12 cellular contexts compared by ENCODE assay signal in the genomic region with DNA sequence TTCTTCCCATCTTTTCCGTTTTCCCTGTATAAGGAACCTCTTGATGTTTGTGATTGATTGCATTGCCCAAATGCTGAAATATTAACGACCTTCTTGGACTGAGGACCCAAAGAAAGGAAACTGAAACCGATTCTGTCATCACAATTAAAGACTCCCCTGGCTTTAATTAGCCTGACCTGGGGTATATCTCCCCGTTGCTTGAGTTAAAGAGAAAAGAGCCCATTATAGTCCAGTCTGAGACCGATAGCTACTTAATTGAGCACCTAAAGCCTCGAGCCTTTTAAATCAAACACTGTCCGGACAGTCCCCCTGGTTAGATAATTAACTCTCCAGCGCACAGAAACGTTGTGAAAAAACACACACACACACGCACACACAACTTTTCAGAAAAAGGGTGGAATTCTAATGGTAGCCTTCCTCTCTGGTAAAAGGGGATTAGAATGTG. TPM values are rescaled to one million over a fixed set of nuclear protein-coding genes. Genes with fewer than 3 reads are reported as not detected.
DNase-seq lines count a peak whose midpoint lies in the region; ATAC-seq and TF ChIP-seq lines count a peak whose summit lies in the region.
"Had no signal": no experiment of that assay in that cellular context is flagged by ENCODE, and none has a peak within 500 bp of the region (broad histone marks: within the 10 kb centered on the region; RNA-seq: fewer than 3 reads in every experiment).

No MANE protein-coding gene starts in this region.

- ATAC-seq in GM18873 (IDR thresholded peaks at IDR 0.05; ENCODE audit: low FRiP score, unreplicated experiment): no peak

- TF ChIP-seq CTCF in AG04450 (IDR thresholded peaks at IDR 0.05; ENCODE audit: low read depth, low read length) (no peak), dorsolateral prefrontal cortex (IDR thresholded peaks at IDR 0.05 in 54 of 56, conservative IDR thresholded peaks at IDR 0.05 in 2 of 56; ENCODE audit: low read depth in 1 of 56, partially characterized antibody in 56 of 56) (no peak), neural cell (IDR thresholded peaks at IDR 0.05; ENCODE audit: poor library complexity, severe bottlenecking) (no peak)

- POLR2A ChIA-PET in AG04450 (lab: Yijun Ruan, JAX): interaction anchor here (1.4 kb wide), 1 partner anchor 8 kb away, joined by 3 read pairs; a partner anchor contains a TSS

- intact Hi-C loops in dorsolateral prefrontal cortex (cut with DNase I): loop anchor here (10.0 kb wide), 2 partner anchors 348 to 618 kb away; no protein-coding TSS in a partner anchor

- peaks cover 78% of the 10 kb centered on the region for H3K79me2 ChIP-seq in neural cell (replicated peaks; ENCODE audit: insufficient read depth, low read length)

- H3K9me2 ChIP-seq in neural cell (ENCODE audit: insufficient read depth, low read length): no peaks in the 10 kb centered on the region

- H3K27me3 ChIP-seq in AG04450 (ENCODE audit: control insufficient read depth, insufficient read depth, low read length) (no peaks in the 10 kb centered on the region), HUES6 (ENCODE audit: control insufficient read depth, insufficient read depth, low read length) (no peaks in the 10 kb centered on the region), dorsolateral prefrontal cortex (no peaks in the 10 kb centered on the region), neural cell (ENCODE audit: insufficient read depth, low read depth, low read length) (peaks cover 14% of the 10 kb centered on the region)
- H3K27me3 ChIP-seq: colonic mucosa had no signal

- H2AFZ ChIP-seq in neural cell (ENCODE audit: low read depth, low read length): no peak overlapping the region

- no peaks in the 10 kb centered on the region for H4K20me1 ChIP-seq in neural cell (ENCODE audit: insufficient read depth)

- H3K9me3 ChIP-seq in AG04450 (ENCODE audit: control insufficient read depth, insufficient read depth, low read length): no peaks in the 10 kb centered on the region; the same call in 1 of the 2 replicates
- no peaks in the 10 kb centered on the region for H3K9me3 ChIP-seq in HUES6 (ENCODE audit: control insufficient read depth, insufficient read depth, low read depth, low read length)
- no peaks in the 10 kb centered on the region for H3K9me3 ChIP-seq in neural cell (ENCODE audit: low read length)
- H3K9me3 ChIP-seq: colonic mucosa had no signal

- no peaks in the 10 kb centered on the region for H3F3A ChIP-seq in neural cell (ENCODE audit: insufficient read depth, low read length, poor library complexity, severe bottlenecking)

- peaks cover 45% of the 10 kb centered on the region for H3K4me1 ChIP-seq in HUES6 (ENCODE audit: control insufficient read depth, insufficient read depth, low read length)

- H3K4me2 ChIP-seq in neural cell (ENCODE audit: low read length): peak overlapping the region; percentile 83

- no peak overlapping the region for H3K27ac ChIP-seq in AG04450 (ENCODE audit: low read depth, low read length)
- no peak overlapping the region for H3K27ac ChIP-seq in HUES6 (ENCODE audit: low read depth, low read length)
- H3K27ac ChIP-seq in dorsolateral prefrontal cortex: peak overlapping the region in 46 of 59 donors; percentile 3 to 99 (median 64)
- no peak overlapping the region for H3K27ac ChIP-seq in neural cell (ENCODE audit: low read length)
- H3K27ac ChIP-seq: RWPE1 had no signal

- H3K4me3 ChIP-seq in AG04450 (ENCODE audit: low read depth, low read length) (peak overlapping the region; percentile 34), HUES6 (ENCODE audit: low read depth, low read length) (no peak overlapping the region), dorsolateral prefrontal cortex (peak overlapping the region in 57 of 59 donors; percentile 7 to 97 (median 80)), neural cell (ENCODE audit: low read length) (peak overlapping the region; percentile 78)
- H3K4me3 ChIP-seq: colonic mucosa, lung had no signal

- DNase-seq in AG04450 (ENCODE audit: low read depth, low spot score) (no peak), dorsolateral prefrontal cortex (no peak), putamen (ENCODE audit: low spot score) (no peak), MV-4-11 (lab: John Stamatoyannopoulos, UW) (no peak)
- no peak for DNase-seq in stimulated activated CD4-positive, alpha-beta T cell treated with anti-CD3 and anti-CD28 coated beads, Interleukin-2, amount 100 ng/mL, for 24 hours
- DNase-seq: activated CD8-positive, alpha-beta memory T cell treated with anti-CD3 and anti-CD28 coated beads for 24 hours; colonic mucosa had no signal

- peak overlapping the region; percentile 17 for H3K9ac ChIP-seq in HUES6 (ENCODE audit: low read length)
- peak overlapping the region; percentile 54 for H3K9ac ChIP-seq in neural cell (ENCODE audit: low read length)

- CTCF ChIA-PET in AG04450 (lab: Charles Lee): interaction anchor here (0.9 to 1.5 kb wide), 3 partner anchors 9 to 617 kb away, joined by 3 to 11 read pairs (median 4); no protein-coding TSS in a partner anchor

- TF ChIP-seq EP300 in neural cell (conservative IDR thresholded peaks at IDR 0.05; ENCODE audit: poor library complexity, severe bottlenecking): no peak

- TF ChIP-seq RAD21 in neural cell (conservative IDR thresholded peaks at IDR 0.05): no peak

- H3K36me3 ChIP-seq in HUES6 (ENCODE audit: control insufficient read depth, insufficient read depth, low read length) (peaks cover 58% of the 10 kb centered on the region), neural cell (ENCODE audit: insufficient read depth, low read length) (peaks cover 16% of the 10 kb centered on the region)
- H3K36me3 ChIP-seq: colonic mucosa had no signal

TF ChIP-seq in neural cell, 6 proteins besides CTCF, POLR2A, EP300 and RAD21:
- no peak for TF ChIP-seq TAF1 (IDR thresholded peaks at IDR 0.05; ENCODE audit: low read depth)
- TF ChIP-seq EZH2 (IDR thresholded peaks at IDR 0.05; ENCODE audit: borderline replicate concordance, insufficient read depth, low read length, poor library complexity, severe bottlenecking): no peak
- no peak for TF ChIP-seq MXI1 (conservative IDR thresholded peaks at IDR 0.05; ENCODE audit: poor library complexity, severe bottlenecking)
- TF ChIP-seq POLR2AphosphoS5 (IDR thresholded peaks at IDR 0.05): no peak
- TF ChIP-seq, protein P1, sequence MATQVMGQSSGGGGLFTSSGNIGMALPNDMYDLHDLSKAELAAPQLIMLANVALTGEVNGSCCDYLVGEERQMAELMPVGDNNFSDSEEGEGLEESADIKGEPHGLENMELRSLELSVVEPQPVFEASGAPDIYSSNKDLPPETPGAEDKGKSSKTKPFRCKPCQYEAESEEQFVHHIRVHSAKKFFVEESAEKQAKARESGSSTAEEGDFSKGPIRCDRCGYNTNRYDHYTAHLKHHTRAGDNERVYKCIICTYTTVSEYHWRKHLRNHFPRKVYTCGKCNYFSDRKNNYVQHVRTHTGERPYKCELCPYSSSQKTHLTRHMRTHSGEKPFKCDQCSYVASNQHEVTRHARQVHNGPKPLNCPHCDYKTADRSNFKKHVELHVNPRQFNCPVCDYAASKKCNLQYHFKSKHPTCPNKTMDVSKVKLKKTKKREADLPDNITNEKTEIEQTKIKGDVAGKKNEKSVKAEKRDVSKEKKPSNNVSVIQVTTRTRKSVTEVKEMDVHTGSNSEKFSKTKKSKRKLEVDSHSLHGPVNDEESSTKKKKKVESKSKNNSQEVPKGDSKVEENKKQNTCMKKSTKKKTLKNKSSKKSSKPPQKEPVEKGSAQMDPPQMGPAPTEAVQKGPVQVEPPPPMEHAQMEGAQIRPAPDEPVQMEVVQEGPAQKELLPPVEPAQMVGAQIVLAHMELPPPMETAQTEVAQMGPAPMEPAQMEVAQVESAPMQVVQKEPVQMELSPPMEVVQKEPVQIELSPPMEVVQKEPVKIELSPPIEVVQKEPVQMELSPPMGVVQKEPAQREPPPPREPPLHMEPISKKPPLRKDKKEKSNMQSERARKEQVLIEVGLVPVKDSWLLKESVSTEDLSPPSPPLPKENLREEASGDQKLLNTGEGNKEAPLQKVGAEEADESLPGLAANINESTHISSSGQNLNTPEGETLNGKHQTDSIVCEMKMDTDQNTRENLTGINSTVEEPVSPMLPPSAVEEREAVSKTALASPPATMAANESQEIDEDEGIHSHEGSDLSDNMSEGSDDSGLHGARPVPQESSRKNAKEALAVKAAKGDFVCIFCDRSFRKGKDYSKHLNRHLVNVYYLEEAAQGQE (IDR thresholded peaks at IDR 0.05; ENCODE audit: borderline replicate concordance): no peak
- TF ChIP-seq SMC3 (conservative IDR thresholded peaks at IDR 0.05; ENCODE audit: poor library complexity): no peak
TF ChIP-seq in neural cell: peak in this region for 0.

RNA-seq across cellular contexts. Expression of a gene that starts 8.0 kb away (rescaled TPM):
- polyA plus RNA-seq in AG04450 (2011; rRNA removed) (115 and 138 TPM in 2 replicates), neural cell (147 and 153 TPM in 2 replicates)
- 55.6 and 56.1 TPM in 2 replicates for polyA minus RNA-seq in AG04450 (2011; rRNA and poly(A)+ RNA removed)
- 100 to 1,000 TPM; 105 to 422 (median 276) TPM for total RNA-seq in dorsolateral prefrontal cortex
- 79.6 and 92.8 TPM in 2 replicates for polyA minus RNA-seq in neural cell

Comparison
In these comparisons a context has a peak if more than half of its experiments do, and no peak if none do; other contexts are left out.
1. H3K27ac ChIP-seq: peak in dorsolateral prefrontal cortex (46 of 59); none in AG04450 (single experiment), HUES6 (single experiment) and neural cell (single experiment).